13 cellular contexts compared by ENCODE assay signal in genomic region chr1:93779540-93780121, GRCh38.
A peak's percentile ranks its signal among the peaks of the same experiment; 100 is the strongest.
DNase-seq lines count a peak whose midpoint lies in the region; ATAC-seq and TF ChIP-seq lines count a peak whose summit lies in the region.
"Had no signal": no experiment of that assay in that cellular context is flagged by ENCODE, and none has a peak within 500 bp of the region (broad histone marks: within the 10 kb centered on the region; RNA-seq: fewer than 3 reads in every experiment).

No MANE protein-coding gene starts in this region.

- H3K4me2 ChIP-seq in skeletal muscle satellite cell (ENCODE audit: low read length) = peak overlapping the region; percentile 41
- H3K4me2 ChIP-seq: BLaER1 had no signal

- TF ChIP-seq CTCF in colonic mucosa (IDR thresholded peaks at IDR 0.05) = no peak

- H3K9me3 ChIP-seq in skeletal muscle satellite cell (replicated peaks; ENCODE audit: low read length) (no peaks in the 10 kb centered on the region), colonic mucosa (no peaks in the 10 kb centered on the region), MG63 (0 out of 2 replicates have a peak, but pooled peaks cover 2% of the 10 kb centered on the region)
- H3K9me3 ChIP-seq: BLaER1 had no signal

- H3K4me1 ChIP-seq in skeletal muscle satellite cell (ENCODE audit: control insufficient read depth, insufficient read depth, low read length) (peaks cover 22% of the 10 kb centered on the region), colonic mucosa (no peaks in the 10 kb centered on the region)
- H3K4me1 ChIP-seq: BLaER1 had no signal

- H3K9ac ChIP-seq in skeletal muscle satellite cell (ENCODE audit: low read depth, low read length) (peak overlapping the region; percentile 61), colonic mucosa (ENCODE audit: low read depth in 2 of 2, low read length in 2 of 2) (no peak overlapping the region)
- H3K9ac ChIP-seq: BLaER1 had no signal

- intact Hi-C loops in colonic mucosa (cut with DNase I) = no loop called here

- no peak for ATAC-seq in GM19023 (IDR thresholded peaks at IDR 0.05; ENCODE audit: unreplicated experiment)
- ATAC-seq: GM12878; stimulated activated effector memory CD8-positive, alpha-beta T cell treated with anti-CD3 and anti-CD28 coated beads, Interleukin-12 subunit alpha, Interleukin-12 subunit beta, amount 100 ng/mL, for 72 hours had no signal

- H3K27me3 ChIP-seq in skeletal muscle satellite cell (ENCODE audit: control insufficient read depth, insufficient read depth, low read length) (no peaks in the 10 kb centered on the region), colonic mucosa (no peaks in the 10 kb centered on the region), MG63 (peaks cover 5% of the 10 kb centered on the region; the same call in 1 of the 2 replicates)
- H3K27me3 ChIP-seq: BLaER1 had no signal

- peak; percentile 8 for DNase-seq in NCI-H2171 treated with DMSO at 0.1 percent for 48 hours (lab: John Stamatoyannopoulos, UW)
- no peak for DNase-seq in NCI-H2171 (lab: John Stamatoyannopoulos, UW)
- DNase-seq in epithelial cell of prostate (ENCODE audit: low read depth, low spot score) = peak; percentile 92
- no peak for DNase-seq in colonic mucosa
- DNase-seq in MG63 = no peak
- DNase-seq: activated CD4-positive, CD25-positive, alpha-beta regulatory T cell; NK-92 treated with Interleukin-12 subunit alpha and Interleukin-12 subunit beta, amount 100 ng/mL, for 24 hours had no signal

- H3K4me3 ChIP-seq in skeletal muscle satellite cell (ENCODE audit: low read length) (no peak overlapping the region), colonic mucosa (no peak overlapping the region), MG63 (no peak overlapping the region)
- H3K4me3 ChIP-seq: BLaER1, GM12878 had no signal

- H3K36me3 ChIP-seq in skeletal muscle satellite cell (ENCODE audit: insufficient read depth, low read length) (no peaks in the 10 kb centered on the region), colonic mucosa (no peaks in the 10 kb centered on the region), MG63 (no peaks in the 10 kb centered on the region)
- H3K36me3 ChIP-seq: BLaER1 had no signal

- H3K27ac ChIP-seq in epithelial cell of prostate (peak overlapping the region; percentile 99), colonic mucosa (no peak overlapping the region)
- H3K27ac ChIP-seq: BLaER1 had no signal

TF ChIP-seq in PFSK-1, 5 proteins besides CTCF, POLR2A, EP300 and RAD21:
- TF ChIP-seq FOXP2 (optimal IDR thresholded peaks at IDR 0.05; ENCODE audit: borderline replicate concordance, extremely low read depth, extremely low read length, insufficient read depth) (no peak), SIN3A (IDR thresholded peaks at IDR 0.05; ENCODE audit: borderline replicate concordance, insufficient read depth, low read length) (peak; percentile 34; the same call in 1 of the 2 replicates), TAF1 (IDR thresholded peaks at IDR 0.05; ENCODE audit: borderline replicate concordance, insufficient read depth, low read length) (no peak)
- TF ChIP-seq, protein P1, sequence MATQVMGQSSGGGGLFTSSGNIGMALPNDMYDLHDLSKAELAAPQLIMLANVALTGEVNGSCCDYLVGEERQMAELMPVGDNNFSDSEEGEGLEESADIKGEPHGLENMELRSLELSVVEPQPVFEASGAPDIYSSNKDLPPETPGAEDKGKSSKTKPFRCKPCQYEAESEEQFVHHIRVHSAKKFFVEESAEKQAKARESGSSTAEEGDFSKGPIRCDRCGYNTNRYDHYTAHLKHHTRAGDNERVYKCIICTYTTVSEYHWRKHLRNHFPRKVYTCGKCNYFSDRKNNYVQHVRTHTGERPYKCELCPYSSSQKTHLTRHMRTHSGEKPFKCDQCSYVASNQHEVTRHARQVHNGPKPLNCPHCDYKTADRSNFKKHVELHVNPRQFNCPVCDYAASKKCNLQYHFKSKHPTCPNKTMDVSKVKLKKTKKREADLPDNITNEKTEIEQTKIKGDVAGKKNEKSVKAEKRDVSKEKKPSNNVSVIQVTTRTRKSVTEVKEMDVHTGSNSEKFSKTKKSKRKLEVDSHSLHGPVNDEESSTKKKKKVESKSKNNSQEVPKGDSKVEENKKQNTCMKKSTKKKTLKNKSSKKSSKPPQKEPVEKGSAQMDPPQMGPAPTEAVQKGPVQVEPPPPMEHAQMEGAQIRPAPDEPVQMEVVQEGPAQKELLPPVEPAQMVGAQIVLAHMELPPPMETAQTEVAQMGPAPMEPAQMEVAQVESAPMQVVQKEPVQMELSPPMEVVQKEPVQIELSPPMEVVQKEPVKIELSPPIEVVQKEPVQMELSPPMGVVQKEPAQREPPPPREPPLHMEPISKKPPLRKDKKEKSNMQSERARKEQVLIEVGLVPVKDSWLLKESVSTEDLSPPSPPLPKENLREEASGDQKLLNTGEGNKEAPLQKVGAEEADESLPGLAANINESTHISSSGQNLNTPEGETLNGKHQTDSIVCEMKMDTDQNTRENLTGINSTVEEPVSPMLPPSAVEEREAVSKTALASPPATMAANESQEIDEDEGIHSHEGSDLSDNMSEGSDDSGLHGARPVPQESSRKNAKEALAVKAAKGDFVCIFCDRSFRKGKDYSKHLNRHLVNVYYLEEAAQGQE (IDR thresholded peaks at IDR 0.05; ENCODE audit: insufficient read depth in 1 of 2, low read depth in 2 of 2, low read length in 2 of 2) = peak in 1 of 2 experiments; percentile 70; a peak in 2 of 4 replicates

Comparison
In these comparisons a context has a peak if more than half of its experiments do, and no peak if none do; other contexts are left out.
1. DNase-seq: peak in NCI-H2171 treated with DMSO at 0.1 percent for 48 hours (single experiment) and epithelial cell of prostate (single experiment); none in NCI-H2171 (single experiment), colonic mucosa (single experiment) and MG63 (single experiment).